20 cellular contexts compared by ENCODE assay signal in the genomic region with DNA sequence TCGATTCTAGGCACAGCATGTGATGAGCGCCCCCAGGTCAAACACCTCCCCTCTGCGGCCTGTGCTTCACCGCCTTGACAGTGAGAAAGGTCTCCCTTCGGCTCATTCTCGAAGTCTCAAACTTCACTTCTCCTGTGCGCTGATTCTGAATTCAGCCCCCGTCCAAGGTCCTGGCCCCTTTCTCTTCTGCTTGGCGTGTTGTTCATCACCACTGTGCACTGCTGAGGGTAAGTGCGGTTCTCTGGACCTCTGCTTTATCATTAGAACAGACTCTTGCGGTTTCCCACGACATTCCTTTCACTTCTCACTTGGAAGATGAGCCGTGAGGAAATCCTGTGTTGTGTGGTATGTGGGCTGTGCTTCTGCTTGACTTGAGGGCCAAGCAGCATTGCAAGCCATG. TPM values are rescaled to one million over a fixed set of nuclear protein-coding genes. Genes with fewer than 3 reads are reported as not detected.
DNase-seq lines count a peak whose midpoint lies in the region; ATAC-seq and TF ChIP-seq lines count a peak whose summit lies in the region.
"Had no signal": no experiment of that assay in that cellular context is flagged by ENCODE, and none has a peak within 500 bp of the region (broad histone marks: within the 10 kb centered on the region; RNA-seq: fewer than 3 reads in every experiment).

No MANE protein-coding gene starts in this region.

- H3K4me3 ChIP-seq in AG10803 (ENCODE audit: low read length), result no peak overlapping the region
- no peak overlapping the region for H3K4me3 ChIP-seq in fibroblast of pulmonary artery (replicated peaks; ENCODE audit: low read depth, low read length)
- H3K4me3 ChIP-seq: gastrocnemius medialis, lung had no signal

- in situ Hi-C loops in KBM-7 (cut with MboI; ENCODE audit: low pct_unique_long_range_greater_than_20kb, low sequenced_read_pairs), result no loop called here

- ATAC-seq in SK-N-SH treated with all-trans-retinoic acid at 6 μM for 48 hours (peak; percentile 74), HG02870 (IDR thresholded peaks at IDR 0.05; ENCODE audit: unreplicated experiment) (no peak)
- ATAC-seq: activated CD4-positive, alpha-beta T cell treated with anti-CD3 and anti-CD28 coated beads for 36 hours; gastrocnemius medialis; Panc1; T-helper 17 cell had no signal

- peak; percentile 68 for DNase-seq in AG10803 (ENCODE audit: low read depth)
- DNase-seq in KBM-7, result peak; percentile 95
- DNase-seq in fibroblast of pulmonary artery (ENCODE audit: low read depth), result peak; percentile 71
- DNase-seq in dermis blood vessel endothelial cell, result no peak
- no peak for DNase-seq in COLO829 (ENCODE audit: low spot score)
- no peak for DNase-seq in ecto neural progenitor cell (ENCODE audit: low spot score)
- DNase-seq: activated CD4-positive, alpha-beta T cell treated with anti-CD3 and anti-CD28 coated beads for 36 hours; activated naive CD4-positive, alpha-beta T cell treated with anti-CD3 and anti-CD28 coated beads, Interleukin-2, amount 50 U/mL, for 16 hours; DMS 273 treated with DMSO at 0.1 percent for 48 hours; endodermal cell; gastrocnemius medialis; NCI-H1417 treated with DMSO at 0.1 percent for 48 hours; NCI-H446; T-helper 17 cell had no signal

- no peak for TF ChIP-seq CTCF in AG10803 (conservative IDR thresholded peaks at IDR 0.05; ENCODE audit: low read length)
- TF ChIP-seq CTCF in fibroblast of pulmonary artery (IDR thresholded peaks at IDR 0.05; ENCODE audit: low read length, missing control alignments), result no peak

TF ChIP-seq in SK-N-SH treated with all-trans-retinoic acid at 6 μM for 48 hours, 23 proteins besides CTCF, POLR2A, EP300 and RAD21:
- TF ChIP-seq ZNF8 (CRISPR knock-in tag; IDR thresholded peaks at IDR 0.05) (no peak), SNAI2 (CRISPR knock-in tag; IDR thresholded peaks at IDR 0.05) (no peak), ZFP30 (CRISPR knock-in tag; IDR thresholded peaks at IDR 0.05) (no peak), ARNTL (CRISPR knock-in tag; IDR thresholded peaks at IDR 0.05; ENCODE audit: borderline replicate concordance, low read depth) (no peak), ESRRG (CRISPR knock-in tag; IDR thresholded peaks at IDR 0.05) (no peak), ISL1 (CRISPR knock-in tag; IDR thresholded peaks at IDR 0.05) (no peak), GLIS3 (CRISPR knock-in tag; IDR thresholded peaks at IDR 0.05) (no peak), OSR1 (CRISPR knock-in tag; IDR thresholded peaks at IDR 0.05) (no peak), BACH2 (CRISPR knock-in tag; IDR thresholded peaks at IDR 0.05; ENCODE audit: borderline replicate concordance) (no peak), RARB (CRISPR knock-in tag; IDR thresholded peaks at IDR 0.05) (no peak), ZC3H10 (CRISPR knock-in tag; IDR thresholded peaks at IDR 0.05) (no peak)
- TF ChIP-seq, protein P1, sequence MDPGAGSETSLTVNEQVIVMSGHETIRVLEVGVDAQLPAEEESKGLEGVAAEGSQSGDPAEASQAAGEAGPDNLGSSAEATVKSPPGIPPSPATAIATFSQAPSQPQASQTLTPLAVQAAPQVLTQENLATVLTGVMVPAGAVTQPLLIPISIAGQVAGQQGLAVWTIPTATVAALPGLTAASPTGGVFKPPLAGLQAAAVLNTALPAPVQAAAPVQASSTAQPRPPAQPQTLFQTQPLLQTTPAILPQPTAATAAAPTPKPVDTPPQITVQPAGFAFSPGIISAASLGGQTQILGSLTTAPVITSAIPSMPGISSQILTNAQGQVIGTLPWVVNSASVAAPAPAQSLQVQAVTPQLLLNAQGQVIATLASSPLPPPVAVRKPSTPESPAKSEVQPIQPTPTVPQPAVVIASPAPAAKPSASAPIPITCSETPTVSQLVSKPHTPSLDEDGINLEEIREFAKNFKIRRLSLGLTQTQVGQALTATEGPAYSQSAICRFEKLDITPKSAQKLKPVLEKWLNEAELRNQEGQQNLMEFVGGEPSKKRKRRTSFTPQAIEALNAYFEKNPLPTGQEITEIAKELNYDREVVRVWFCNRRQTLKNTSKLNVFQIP (CRISPR knock-in tag; IDR thresholded peaks at IDR 0.05; ENCODE audit: borderline replicate concordance, low read depth), result no peak
- TF ChIP-seq, protein P2, sequence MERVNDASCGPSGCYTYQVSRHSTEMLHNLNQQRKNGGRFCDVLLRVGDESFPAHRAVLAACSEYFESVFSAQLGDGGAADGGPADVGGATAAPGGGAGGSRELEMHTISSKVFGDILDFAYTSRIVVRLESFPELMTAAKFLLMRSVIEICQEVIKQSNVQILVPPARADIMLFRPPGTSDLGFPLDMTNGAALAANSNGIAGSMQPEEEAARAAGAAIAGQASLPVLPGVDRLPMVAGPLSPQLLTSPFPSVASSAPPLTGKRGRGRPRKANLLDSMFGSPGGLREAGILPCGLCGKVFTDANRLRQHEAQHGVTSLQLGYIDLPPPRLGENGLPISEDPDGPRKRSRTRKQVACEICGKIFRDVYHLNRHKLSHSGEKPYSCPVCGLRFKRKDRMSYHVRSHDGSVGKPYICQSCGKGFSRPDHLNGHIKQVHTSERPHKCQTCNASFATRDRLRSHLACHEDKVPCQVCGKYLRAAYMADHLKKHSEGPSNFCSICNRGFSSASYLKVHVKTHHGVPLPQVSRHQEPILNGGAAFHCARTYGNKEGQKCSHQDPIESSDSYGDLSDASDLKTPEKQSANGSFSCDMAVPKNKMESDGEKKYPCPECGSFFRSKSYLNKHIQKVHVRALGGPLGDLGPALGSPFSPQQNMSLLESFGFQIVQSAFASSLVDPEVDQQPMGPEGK (CRISPR knock-in tag; IDR thresholded peaks at IDR 0.05; ENCODE audit: borderline replicate concordance), result no peak
- TF ChIP-seq, protein P3, sequence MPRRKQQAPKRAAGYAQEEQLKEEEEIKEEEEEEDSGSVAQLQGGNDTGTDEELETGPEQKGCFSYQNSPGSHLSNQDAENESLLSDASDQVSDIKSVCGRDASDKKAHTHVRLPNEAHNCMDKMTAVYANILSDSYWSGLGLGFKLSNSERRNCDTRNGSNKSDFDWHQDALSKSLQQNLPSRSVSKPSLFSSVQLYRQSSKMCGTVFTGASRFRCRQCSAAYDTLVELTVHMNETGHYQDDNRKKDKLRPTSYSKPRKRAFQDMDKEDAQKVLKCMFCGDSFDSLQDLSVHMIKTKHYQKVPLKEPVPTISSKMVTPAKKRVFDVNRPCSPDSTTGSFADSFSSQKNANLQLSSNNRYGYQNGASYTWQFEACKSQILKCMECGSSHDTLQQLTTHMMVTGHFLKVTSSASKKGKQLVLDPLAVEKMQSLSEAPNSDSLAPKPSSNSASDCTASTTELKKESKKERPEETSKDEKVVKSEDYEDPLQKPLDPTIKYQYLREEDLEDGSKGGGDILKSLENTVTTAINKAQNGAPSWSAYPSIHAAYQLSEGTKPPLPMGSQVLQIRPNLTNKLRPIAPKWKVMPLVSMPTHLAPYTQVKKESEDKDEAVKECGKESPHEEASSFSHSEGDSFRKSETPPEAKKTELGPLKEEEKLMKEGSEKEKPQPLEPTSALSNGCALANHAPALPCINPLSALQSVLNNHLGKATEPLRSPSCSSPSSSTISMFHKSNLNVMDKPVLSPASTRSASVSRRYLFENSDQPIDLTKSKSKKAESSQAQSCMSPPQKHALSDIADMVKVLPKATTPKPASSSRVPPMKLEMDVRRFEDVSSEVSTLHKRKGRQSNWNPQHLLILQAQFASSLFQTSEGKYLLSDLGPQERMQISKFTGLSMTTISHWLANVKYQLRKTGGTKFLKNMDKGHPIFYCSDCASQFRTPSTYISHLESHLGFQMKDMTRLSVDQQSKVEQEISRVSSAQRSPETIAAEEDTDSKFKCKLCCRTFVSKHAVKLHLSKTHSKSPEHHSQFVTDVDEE (CRISPR knock-in tag; IDR thresholded peaks at IDR 0.05), result no peak
- TF ChIP-seq, protein P4, sequence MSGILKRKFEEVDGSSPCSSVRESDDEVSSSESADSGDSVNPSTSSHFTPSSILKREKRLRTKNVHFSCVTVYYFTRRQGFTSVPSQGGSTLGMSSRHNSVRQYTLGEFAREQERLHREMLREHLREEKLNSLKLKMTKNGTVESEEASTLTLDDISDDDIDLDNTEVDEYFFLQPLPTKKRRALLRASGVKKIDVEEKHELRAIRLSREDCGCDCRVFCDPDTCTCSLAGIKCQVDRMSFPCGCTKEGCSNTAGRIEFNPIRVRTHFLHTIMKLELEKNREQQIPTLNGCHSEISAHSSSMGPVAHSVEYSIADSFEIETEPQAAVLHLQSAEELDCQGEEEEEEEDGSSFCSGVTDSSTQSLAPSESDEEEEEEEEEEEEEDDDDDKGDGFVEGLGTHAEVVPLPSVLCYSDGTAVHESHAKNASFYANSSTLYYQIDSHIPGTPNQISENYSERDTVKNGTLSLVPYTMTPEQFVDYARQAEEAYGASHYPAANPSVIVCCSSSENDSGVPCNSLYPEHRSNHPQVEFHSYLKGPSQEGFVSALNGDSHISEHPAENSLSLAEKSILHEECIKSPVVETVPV (CRISPR knock-in tag; IDR thresholded peaks at IDR 0.05), result no peak

RNA-seq across cellular contexts. Expression of a gene that starts 11.9 kb away (rescaled TPM):
- total RNA-seq in dermis blood vessel endothelial cell, result not detected in 2 replicates
- total RNA-seq: activated CD4-positive, alpha-beta T cell treated with anti-CD3 and anti-CD28 coated beads for 36 hours; bronchial epithelial cell; endodermal cell; gastrocnemius medialis; lung; renal cortical epithelial cell; T-helper 17 cell had no signal

RNA-seq across cellular contexts. Expression of a gene that starts 12.0 kb away (rescaled TPM):
- 43.9 and 73.8 TPM in 2 replicates for total RNA-seq in dermis blood vessel endothelial cell

Comparison
In these comparisons a context has a peak if more than half of its experiments do, and no peak if none do; other contexts are left out.
1. DNase-seq: peak in AG10803 (single experiment), KBM-7 (single experiment) and fibroblast of pulmonary artery (single experiment); none in dermis blood vessel endothelial cell (single experiment), COLO829 (single experiment) and ecto neural progenitor cell (single experiment).